Comparison of ENCODE assay signal across 35 cellular contexts in genomic region chr3:69605849-69606248, GRCh38.
"Had no signal": no experiment of that assay in that cellular context is flagged by ENCODE, and none has a peak within 500 bp of the region (broad histone marks: within the 10 kb centered on the region; RNA-seq: fewer than 3 reads in every experiment).

No MANE protein-coding gene starts in this region.

- H3K9ac ChIP-seq: KMS-11 had no signal

- DNase-seq: Karpas-422, Kasumi-1, KBM-7, KG1, MG63, MM.1S, MV-4-11, NCI-H1048, NCI-H1092, NCI-H1092 treated with DMSO at 0.1 percent for 48 hours, NCI-H1105, NCI-H1105 treated with DMSO at 0.1 percent for 48 hours, NCI-H1436, NCI-H1436 treated with DMSO at 0.1 percent for 48 hours, NCI-H146, NCI-H1694, NCI-H1694 treated with DMSO at 0.1 percent for 48 hours, NCI-H187, NCI-H187 treated with DMSO at 0.1 percent for 48 hours, NCI-H1930, NCI-H2029, NCI-H2029 treated with DMSO at 0.1 percent for 48 hours, NCI-H2081, NCI-H2081 treated with DMSO at 0.1 percent for 48 hours, NCI-H2107, NCI-H2171, NCI-H2171 treated with DMSO at 0.1 percent for 48 hours, NCI-H2227 treated with DMSO at 0.1 percent for 48 hours, NCI-H226, NCI-H345, NCI-H446, NCI-H446 treated with DMSO at 0.1 percent for 48 hours, NCI-H510A, NCI-H510A treated with DMSO at 0.1 percent for 48 hours had no signal

- H3K4me2 ChIP-seq: KMS-11 had no signal

- H3K27me3 ChIP-seq: MG63 had no signal

- H3K27ac ChIP-seq: KMS-11 had no signal

- H3K36me3 ChIP-seq: MG63 had no signal

- H3K4me3 ChIP-seq: MG63 had no signal

- H3K9me3 ChIP-seq: MG63 had no signal
